Comparison of ENCODE assay signal across 8 cellular contexts in the genomic region with DNA sequence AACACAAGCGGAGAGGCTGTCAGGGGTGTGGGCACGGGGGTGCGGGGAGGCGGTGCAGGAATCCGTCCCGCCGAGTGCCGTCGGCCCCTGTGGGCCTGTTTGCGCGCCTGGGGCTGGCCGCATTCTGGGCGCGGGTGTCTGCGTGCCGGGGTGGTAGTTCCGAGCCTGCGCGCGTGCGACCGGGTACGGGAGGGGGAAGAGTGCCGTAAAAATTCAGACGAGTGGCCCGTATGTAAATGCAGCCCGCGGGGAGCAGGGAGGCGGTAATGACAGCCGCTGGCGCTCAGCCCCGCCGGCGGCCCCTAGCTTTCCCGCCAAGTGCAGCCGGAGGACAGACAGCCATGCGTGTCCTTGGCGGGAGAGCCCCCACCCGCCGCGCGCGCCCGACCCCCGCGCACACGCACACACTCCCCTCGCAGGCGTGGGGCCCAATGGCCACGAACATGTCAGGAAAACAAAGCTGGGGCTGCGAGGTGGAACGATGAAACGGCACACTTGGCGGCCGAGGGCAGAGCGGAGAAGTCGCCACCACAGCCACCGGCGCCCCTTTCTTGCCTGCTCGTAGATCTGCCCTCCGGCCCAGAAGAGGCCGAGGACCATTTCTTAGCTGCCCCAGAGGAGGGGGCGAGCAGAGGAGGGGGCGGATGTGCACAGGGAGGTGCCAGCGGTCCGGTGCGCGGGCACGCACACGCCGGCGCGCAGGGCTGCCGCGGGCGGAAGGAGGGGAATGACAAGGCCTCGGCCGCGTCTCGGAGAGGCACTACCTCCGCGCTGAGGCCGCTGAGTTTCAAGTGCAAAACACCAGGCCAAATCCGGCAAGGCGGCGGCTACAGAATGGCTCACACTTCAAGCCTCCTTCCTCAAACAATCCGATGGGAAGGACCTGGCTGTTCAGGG.
DNase-seq lines count a peak whose midpoint lies in the region; TF ChIP-seq lines count a peak whose summit lies in the region.

No MANE protein-coding gene starts in this region.

- TF ChIP-seq CTCF in HEK293 (tag by site-specific recombination; IDR thresholded peaks at IDR 0.05): peak; percentile 20; the same call in 1 of the 2 replicates
- no peak for TF ChIP-seq CTCF in NB4 (IDR thresholded peaks at IDR 0.05; ENCODE audit: low read depth, low read length)
- no peak for TF ChIP-seq CTCF in VCaP (conservative IDR thresholded peaks at IDR 0.05)

- no peaks in the 10 kb centered on the region for H3K9me3 ChIP-seq in HEK293 (ENCODE audit: control insufficient read depth, insufficient read depth, low read depth, low read length)

- POLR2A ChIA-PET in HEK293 (lab: Yijun Ruan, JAX): interaction anchor here (0.6 to 2.5 kb wide), 6 partner anchors 10 to 158 kb away, joined by 3 to 30 read pairs (median 6); no protein-coding TSS in a partner anchor

- H3K27ac ChIP-seq in HEK293 (ENCODE audit: extremely low read depth, low read depth, low read length) (peak overlapping the region; percentile 92), VCaP (peak overlapping the region; percentile 76)

- no peaks in the 10 kb centered on the region for H3K36me3 ChIP-seq in HEK293 (ENCODE audit: control insufficient read depth in 2 of 2, insufficient read depth in 1 of 2, low read length in 2 of 2)

- H3K4me1 ChIP-seq in HEK293 (ENCODE audit: control insufficient read depth, insufficient read depth, low read length): peaks cover 3% of the 10 kb centered on the region; the same call in 1 of the 2 replicates

- DNase-seq in activated gamma-delta T cell (lab: John Stamatoyannopoulos, UW): peak; percentile 8
- no peak for DNase-seq in activated gamma-delta T cell treated with Interleukin-2 at 50 U/mL for 16 hours
- peak; percentile 91 for DNase-seq in NB4 (ENCODE audit: low read depth)
- peak; percentile 90 for DNase-seq in globus pallidus (ENCODE audit: low spot score)
- DNase-seq in posterior cingulate gyrus: peak; percentile 79 to 98 (median 86)
- DNase-seq in NK-92 (lab: John Stamatoyannopoulos, UW; ENCODE audit: unreplicated experiment): no peak

- CTCF ChIA-PET in HEK293 (lab: Yijun Ruan, JAX): interaction anchor here (0.5 to 1.3 kb wide), 2 partner anchors 16 to 20 kb away, joined by 3 to 5 read pairs; no protein-coding TSS in a partner anchor

- H3K4me3 ChIP-seq in HEK293 (ENCODE audit: low read depth, low read length): peak overlapping the region; percentile 66
- H3K4me3 ChIP-seq in NB4 (ENCODE audit: low read depth, low read length): peak overlapping the region; percentile 85

- TF ChIP-seq POLR2A in NB4 (IDR thresholded peaks at IDR 0.05; ENCODE audit: extremely low read depth, insufficient read length): peak; percentile 64

- intact Hi-C loops in posterior cingulate gyrus (cut with DNase I): loop anchor here (2.0 to 5.0 kb wide), 2 partner anchors 14 to 277 kb away; no protein-coding TSS in a partner anchor

TF ChIP-seq in HEK293, 187 proteins besides CTCF, POLR2A, EP300 and RAD21 (continues in another document):
- peak; percentile 91 for TF ChIP-seq ZNF341 (tag by site-specific recombination; IDR thresholded peaks at IDR 0.05; ENCODE audit: low read depth)
- TF ChIP-seq ZNF660 (tag by site-specific recombination; IDR thresholded peaks at IDR 0.05): peak; percentile 22
- no peak for TF ChIP-seq ZNF707 (tag by site-specific recombination; IDR thresholded peaks at IDR 0.05)
- TF ChIP-seq, protein P1, sequence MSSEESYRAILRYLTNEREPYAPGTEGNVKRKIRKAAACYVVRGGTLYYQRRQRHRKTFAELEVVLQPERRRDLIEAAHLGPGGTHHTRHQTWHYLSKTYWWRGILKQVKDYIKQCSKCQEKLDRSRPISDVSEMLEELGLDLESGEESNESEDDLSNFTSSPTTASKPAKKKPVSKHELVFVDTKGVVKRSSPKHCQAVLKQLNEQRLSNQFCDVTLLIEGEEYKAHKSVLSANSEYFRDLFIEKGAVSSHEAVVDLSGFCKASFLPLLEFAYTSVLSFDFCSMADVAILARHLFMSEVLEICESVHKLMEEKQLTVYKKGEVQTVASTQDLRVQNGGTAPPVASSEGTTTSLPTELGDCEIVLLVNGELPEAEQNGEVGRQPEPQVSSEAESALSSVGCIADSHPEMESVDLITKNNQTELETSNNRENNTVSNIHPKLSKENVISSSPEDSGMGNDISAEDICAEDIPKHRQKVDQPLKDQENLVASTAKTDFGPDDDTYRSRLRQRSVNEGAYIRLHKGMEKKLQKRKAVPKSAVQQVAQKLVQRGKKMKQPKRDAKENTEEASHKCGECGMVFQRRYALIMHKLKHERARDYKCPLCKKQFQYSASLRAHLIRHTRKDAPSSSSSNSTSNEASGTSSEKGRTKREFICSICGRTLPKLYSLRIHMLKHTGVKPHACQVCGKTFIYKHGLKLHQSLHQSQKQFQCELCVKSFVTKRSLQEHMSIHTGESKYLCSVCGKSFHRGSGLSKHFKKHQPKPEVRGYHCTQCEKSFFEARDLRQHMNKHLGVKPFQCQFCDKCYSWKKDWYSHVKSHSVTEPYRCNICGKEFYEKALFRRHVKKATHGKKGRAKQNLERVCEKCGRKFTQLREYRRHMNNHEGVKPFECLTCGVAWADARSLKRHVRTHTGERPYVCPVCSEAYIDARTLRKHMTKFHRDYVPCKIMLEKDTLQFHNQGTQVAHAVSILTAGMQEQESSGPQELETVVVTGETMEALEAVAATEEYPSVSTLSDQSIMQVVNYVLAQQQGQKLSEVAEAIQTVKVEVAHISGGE (tag by site-specific recombination; conservative IDR thresholded peaks at IDR 0.05; ENCODE audit: low read depth): peak; percentile 48; the same call in 1 of the 2 replicates
- TF ChIP-seq, protein P2, sequence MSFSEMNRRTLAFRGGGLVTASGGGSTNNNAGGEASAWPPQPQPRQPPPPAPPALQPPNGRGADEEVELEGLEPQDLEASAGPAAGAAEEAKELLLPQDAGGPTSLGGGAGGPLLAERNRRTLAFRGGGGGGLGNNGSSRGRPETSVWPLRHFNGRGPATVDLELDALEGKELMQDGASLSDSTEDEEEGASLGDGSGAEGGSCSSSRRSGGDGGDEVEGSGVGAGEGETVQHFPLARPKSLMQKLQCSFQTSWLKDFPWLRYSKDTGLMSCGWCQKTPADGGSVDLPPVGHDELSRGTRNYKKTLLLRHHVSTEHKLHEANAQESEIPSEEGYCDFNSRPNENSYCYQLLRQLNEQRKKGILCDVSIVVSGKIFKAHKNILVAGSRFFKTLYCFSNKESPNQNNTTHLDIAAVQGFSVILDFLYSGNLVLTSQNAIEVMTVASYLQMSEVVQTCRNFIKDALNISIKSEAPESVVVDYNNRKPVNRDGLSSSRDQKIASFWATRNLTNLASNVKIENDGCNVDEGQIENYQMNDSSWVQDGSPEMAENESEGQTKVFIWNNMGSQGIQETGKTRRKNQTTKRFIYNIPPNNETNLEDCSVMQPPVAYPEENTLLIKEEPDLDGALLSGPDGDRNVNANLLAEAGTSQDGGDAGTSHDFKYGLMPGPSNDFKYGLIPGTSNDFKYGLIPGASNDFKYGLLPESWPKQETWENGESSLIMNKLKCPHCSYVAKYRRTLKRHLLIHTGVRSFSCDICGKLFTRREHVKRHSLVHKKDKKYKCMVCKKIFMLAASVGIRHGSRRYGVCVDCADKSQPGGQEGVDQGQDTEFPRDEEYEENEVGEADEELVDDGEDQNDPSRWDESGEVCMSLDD (tag by site-specific recombination; IDR thresholded peaks at IDR 0.05): peak; percentile 75
- TF ChIP-seq, protein P3, sequence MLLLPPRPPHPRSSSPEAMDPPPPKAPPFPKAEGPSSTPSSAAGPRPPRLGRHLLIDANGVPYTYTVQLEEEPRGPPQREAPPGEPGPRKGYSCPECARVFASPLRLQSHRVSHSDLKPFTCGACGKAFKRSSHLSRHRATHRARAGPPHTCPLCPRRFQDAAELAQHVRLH (tag by site-specific recombination; IDR thresholded peaks at IDR 0.05): peak; percentile 46; the same call in 1 of the 2 replicates
- TF ChIP-seq, protein P4, sequence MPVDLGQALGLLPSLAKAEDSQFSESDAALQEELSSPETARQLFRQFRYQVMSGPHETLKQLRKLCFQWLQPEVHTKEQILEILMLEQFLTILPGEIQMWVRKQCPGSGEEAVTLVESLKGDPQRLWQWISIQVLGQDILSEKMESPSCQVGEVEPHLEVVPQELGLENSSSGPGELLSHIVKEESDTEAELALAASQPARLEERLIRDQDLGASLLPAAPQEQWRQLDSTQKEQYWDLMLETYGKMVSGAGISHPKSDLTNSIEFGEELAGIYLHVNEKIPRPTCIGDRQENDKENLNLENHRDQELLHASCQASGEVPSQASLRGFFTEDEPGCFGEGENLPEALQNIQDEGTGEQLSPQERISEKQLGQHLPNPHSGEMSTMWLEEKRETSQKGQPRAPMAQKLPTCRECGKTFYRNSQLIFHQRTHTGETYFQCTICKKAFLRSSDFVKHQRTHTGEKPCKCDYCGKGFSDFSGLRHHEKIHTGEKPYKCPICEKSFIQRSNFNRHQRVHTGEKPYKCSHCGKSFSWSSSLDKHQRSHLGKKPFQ (tag by site-specific recombination; IDR thresholded peaks at IDR 0.05): no peak
- no peak for TF ChIP-seq ZNF114 (tag by site-specific recombination; IDR thresholded peaks at IDR 0.05)
- TF ChIP-seq TCF7L2 (IDR thresholded peaks at IDR 0.05; ENCODE audit: borderline replicate concordance, low read depth, low read length): no peak; the same call in 1 of the 2 replicates
- TF ChIP-seq HOXD13 (CRISPR knock-in tag; IDR thresholded peaks at IDR 0.05; ENCODE audit: borderline replicate concordance): no peak
- TF ChIP-seq ZNF585B (tag by site-specific recombination; IDR thresholded peaks at IDR 0.05): 0 out of 2 replicates have a peak, but pooled peaks have one; percentile 10
- TF ChIP-seq GLI4 (tag by site-specific recombination; IDR thresholded peaks at IDR 0.05): peak; percentile 61; the same call in 1 of the 2 replicates
- TF ChIP-seq, protein P5, sequence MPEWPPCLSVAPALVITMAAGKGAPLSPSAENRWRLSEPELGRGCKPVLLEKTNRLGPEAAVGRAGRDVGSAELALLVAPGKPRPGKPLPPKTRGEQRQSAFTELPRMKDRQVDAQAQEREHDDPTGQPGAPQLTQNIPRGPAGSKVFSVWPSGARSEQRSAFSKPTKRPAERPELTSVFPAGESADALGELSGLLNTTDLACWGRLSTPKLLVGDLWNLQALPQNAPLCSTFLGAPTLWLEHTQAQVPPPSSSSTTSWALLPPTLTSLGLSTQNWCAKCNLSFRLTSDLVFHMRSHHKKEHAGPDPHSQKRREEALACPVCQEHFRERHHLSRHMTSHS (tag by site-specific recombination; IDR thresholded peaks at IDR 0.05): 0 out of 2 replicates have a peak, but pooled peaks have one; percentile 23
- peak; percentile 49; the same call in 1 of the 2 replicates for TF ChIP-seq FEZF1 (tag by site-specific recombination; IDR thresholded peaks at IDR 0.05)
- peak; percentile 80 for TF ChIP-seq ZXDB (tag by site-specific recombination; IDR thresholded peaks at IDR 0.05)
- peak; percentile 83; the same call in 1 of the 2 replicates for TF ChIP-seq ZNF785 (tag by site-specific recombination; IDR thresholded peaks at IDR 0.05)

Comparison
In these comparisons a context has a peak if more than half of its experiments do, and no peak if none do; other contexts are left out.
1. DNase-seq: peak in activated gamma-delta T cell (single experiment), NB4 (single experiment), globus pallidus (single experiment) and posterior cingulate gyrus (10 of 10); none in activated gamma-delta T cell treated with Interleukin-2 at 50 U/mL for 16 hours (single experiment) and NK-92 (single experiment).